In the genomic region with DNA sequence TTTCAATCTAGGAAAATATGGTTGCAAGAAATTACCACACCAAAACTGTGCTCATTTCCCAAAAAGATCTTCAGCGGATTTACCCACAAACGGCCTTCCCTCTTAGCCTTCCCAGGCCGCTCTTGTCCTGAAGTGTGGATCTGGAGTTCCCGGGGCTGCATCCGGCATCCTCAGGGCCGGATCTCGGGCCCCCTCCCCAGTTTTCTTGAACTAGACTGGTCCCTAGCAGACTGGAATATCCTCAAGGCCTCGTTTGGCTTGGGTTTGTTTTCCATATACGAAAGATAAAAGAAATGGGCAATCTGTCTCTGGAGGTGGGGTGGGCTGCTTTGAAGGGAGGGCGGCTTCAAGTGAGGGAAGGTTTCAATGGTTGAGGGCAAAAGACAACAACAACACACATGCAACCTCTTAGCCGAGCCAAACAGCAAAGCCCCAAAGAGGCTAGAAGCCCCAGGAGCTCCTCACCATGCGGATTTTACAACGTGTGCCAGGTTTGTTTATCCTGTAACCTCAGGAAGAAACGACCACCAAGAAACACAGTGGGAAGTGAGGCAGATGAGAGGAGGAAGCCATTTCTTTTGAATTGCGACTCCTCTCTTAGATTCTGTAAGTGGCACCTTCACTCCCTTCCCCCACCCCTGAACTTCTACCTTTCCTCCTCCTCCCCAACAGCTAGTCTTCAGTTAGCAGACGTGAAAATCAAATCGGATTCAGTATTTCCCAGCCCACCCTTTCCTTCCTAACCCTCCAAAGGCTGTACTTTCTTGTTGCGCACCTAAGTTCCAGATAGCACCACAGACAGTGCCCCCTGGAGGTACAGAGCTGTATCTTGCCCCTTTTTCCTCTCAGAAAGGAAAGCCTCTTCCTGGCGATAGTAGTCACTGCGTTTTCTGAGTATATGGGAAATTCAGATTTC, we compare ENCODE assay signal across 9 cellular contexts. TPM values are rescaled to one million over a fixed set of nuclear protein-coding genes. Genes with fewer than 3 reads are reported as not detected.
DNase-seq lines count a peak whose midpoint lies in the region; ATAC-seq, FAIRE-seq and TF ChIP-seq lines count a peak whose summit lies in the region.
"Had no signal": no experiment of that assay in that cellular context is flagged by ENCODE, and none has a peak within 500 bp of the region (broad histone marks: within the 10 kb centered on the region; RNA-seq: fewer than 3 reads in every experiment).

No MANE protein-coding gene starts in this region.

- no peak overlapping the region for H3K27ac Mint-ChIP-seq in glutamatergic neuron (ENCODE audit: unreplicated experiment)
- H3K27ac Mint-ChIP-seq: T-helper 17 cell had no signal

- no peak overlapping the region for H3K4me3 ChIP-seq in LNCaP clone FGC (ENCODE audit: low read depth, low read length)

- DNase-seq in D721Med (ENCODE audit: insufficient read length, low spot score): no peak
- DNase-seq in LNCaP clone FGC (ENCODE audit: low read depth): no peak
- peak; percentile 50 for DNase-seq in glutamatergic neuron
- no peak for DNase-seq in NK-92 treated with Interleukin-12 subunit alpha and Interleukin-12 subunit beta, amount 100 ng/mL, for 24 hours (lab: John Stamatoyannopoulos, UW)
- no peak for DNase-seq in NCI-H2171 (lab: John Stamatoyannopoulos, UW)
- no peak for DNase-seq in putamen (ENCODE audit: low spot score)
- DNase-seq: T-helper 17 cell had no signal

- peaks cover 16% of the 10 kb centered on the region for H3K27me3 Mint-ChIP-seq in glutamatergic neuron (ENCODE audit: unreplicated experiment)

- no peak overlapping the region for H3K4me3 Mint-ChIP-seq in glutamatergic neuron (ENCODE audit: unreplicated experiment)
- H3K4me3 Mint-ChIP-seq: T-helper 17 cell had no signal

- H3K9me3 Mint-ChIP-seq in glutamatergic neuron (ENCODE audit: unreplicated experiment): peaks cover 4% of the 10 kb centered on the region

- peaks cover 6% of the 10 kb centered on the region for H3K4me1 Mint-ChIP-seq in glutamatergic neuron (ENCODE audit: low read depth, unreplicated experiment)
- H3K4me1 Mint-ChIP-seq: T-helper 17 cell had no signal

- ATAC-seq in GM21447 (IDR thresholded peaks at IDR 0.05; ENCODE audit: unreplicated experiment): peak; percentile 60
- ATAC-seq in GM21723 (IDR thresholded peaks at IDR 0.05; ENCODE audit: unreplicated experiment): no peak
- ATAC-seq: T-helper 17 cell had no signal

- FAIRE-seq in D721Med (lab: Jason Lieb, UNC): no peak

- TF ChIP-seq CTCF in D721Med (IDR thresholded peaks at IDR 0.05; ENCODE audit: insufficient read depth, missing control alignments) (peak; percentile 36), LNCaP clone FGC (IDR thresholded peaks at IDR 0.05; ENCODE audit: control insufficient read depth, extremely low read depth, insufficient read depth) (peak; percentile 28), glutamatergic neuron (IDR thresholded peaks at IDR 0.05; ENCODE audit: partially characterized antibody, unreplicated experiment) (peak; percentile 74)

- H3K36me3 Mint-ChIP-seq in glutamatergic neuron (ENCODE audit: unreplicated experiment): no peaks in the 10 kb centered on the region

RNA-seq across cellular contexts. Expression of a gene that starts 2.6 kb away (rescaled TPM):
- total RNA-seq in glutamatergic neuron (ENCODE audit: unreplicated experiment): not detected
- total RNA-seq: T-helper 17 cell had no signal

RNA-seq across cellular contexts. Expression of a gene that starts 6.6 kb away (rescaled TPM):
- total RNA-seq in glutamatergic neuron (ENCODE audit: unreplicated experiment): not detected
- total RNA-seq: T-helper 17 cell had no signal
